Comparison of ENCODE assay signal across 9 cellular contexts in genomic region chr12:47868552-47869031, GRCh38. TPM values are rescaled to one million over a fixed set of nuclear protein-coding genes. Genes with fewer than 3 reads are reported as not detected.
DNase-seq lines count a peak whose midpoint lies in the region; ATAC-seq, FAIRE-seq and TF ChIP-seq lines count a peak whose summit lies in the region.
"Had no signal": no experiment of that assay in that cellular context is flagged by ENCODE, and none has a peak within 500 bp of the region (broad histone marks: within the 10 kb centered on the region; RNA-seq: fewer than 3 reads in every experiment).

No MANE protein-coding gene starts in this region.

- DNase-seq in activated CD4-positive, alpha-beta T cell treated with anti-CD3 and anti-CD28 coated beads, Interleukin-2, amount 10 ng/mL, durations not matched to agents 7 days and 5 days = no peak
- no peak for DNase-seq in activated CD4-positive, alpha-beta T cell treated with anti-CD3 and anti-CD28 coated beads for 48 hours
- DNase-seq in NOMO-1 treated with DMSO at 0.1 percent for 48 hours (lab: John Stamatoyannopoulos, UW; ENCODE audit: unreplicated experiment) (peak; percentile 83), HUDEP-2 (lab: John Stamatoyannopoulos, UW; ENCODE audit: unreplicated experiment in 76 of 76) (no peak), mesothelial cell of epicardium (ENCODE audit: low spot score in 2 of 2, unreplicated experiment in 2 of 2) (no peak), RCC 7860 (ENCODE audit: low spot score) (no peak)
- no peak for DNase-seq in stimulated activated effector memory CD8-positive, alpha-beta T cell treated with anti-CD3 and anti-CD28 coated beads, Interleukin-12 subunit alpha, Interleukin-12 subunit beta, amount 100 ng/mL, for 72 hours (ENCODE audit: low spot score in 2 of 2)
- DNase-seq: SW 1271 had no signal

- H3K27ac Mint-ChIP-seq in activated CD4-positive, alpha-beta T cell treated with anti-CD3 and anti-CD28 coated beads, Interleukin-2, amount 10 ng/mL, durations not matched to agents 7 days and 5 days = peak overlapping the region; percentile 63
- peak overlapping the region; percentile 93 for H3K27ac Mint-ChIP-seq in stimulated activated effector memory CD8-positive, alpha-beta T cell treated with anti-CD3 and anti-CD28 coated beads, Interleukin-12 subunit alpha, Interleukin-12 subunit beta, amount 100 ng/mL, for 72 hours
- no peak overlapping the region for H3K27ac Mint-ChIP-seq in mesothelial cell of epicardium

- ATAC-seq in HG02870 (IDR thresholded peaks at IDR 0.05; ENCODE audit: unreplicated experiment) = peak; percentile 72
- ATAC-seq in stimulated activated effector memory CD8-positive, alpha-beta T cell treated with anti-CD3 and anti-CD28 coated beads, Interleukin-12 subunit alpha, Interleukin-12 subunit beta, amount 100 ng/mL, for 72 hours = peak; percentile 35

- POLR2A ChIA-PET in activated CD4-positive, alpha-beta T cell treated with anti-CD3 and anti-CD28 coated beads, Interleukin-2, amount 10 ng/mL, durations not matched to agents 7 days and 5 days (lab: Charles Lee) = no interaction called here

- CTCF ChIA-PET in activated CD4-positive, alpha-beta T cell treated with anti-CD3 and anti-CD28 coated beads, Interleukin-2, amount 10 ng/mL, durations not matched to agents 7 days and 5 days (lab: Charles Lee) = interaction anchor here (0.7 to 3.7 kb wide), 10 partner anchors 12 to 101 kb away, joined by 3 to 15 read pairs (median 3); no protein-coding TSS in a partner anchor

- H3K4me3 Mint-ChIP-seq in activated CD4-positive, alpha-beta T cell treated with anti-CD3 and anti-CD28 coated beads, Interleukin-2, amount 10 ng/mL, durations not matched to agents 7 days and 5 days = no peak overlapping the region
- H3K4me3 Mint-ChIP-seq in stimulated activated effector memory CD8-positive, alpha-beta T cell treated with anti-CD3 and anti-CD28 coated beads, Interleukin-12 subunit alpha, Interleukin-12 subunit beta, amount 100 ng/mL, for 72 hours = peak overlapping the region; percentile 59
- no peak overlapping the region for H3K4me3 Mint-ChIP-seq in mesothelial cell of epicardium

- no peaks in the 10 kb centered on the region for H3K27me3 Mint-ChIP-seq in activated CD4-positive, alpha-beta T cell treated with anti-CD3 and anti-CD28 coated beads, Interleukin-2, amount 10 ng/mL, durations not matched to agents 7 days and 5 days
- no peaks in the 10 kb centered on the region for H3K27me3 Mint-ChIP-seq in mesothelial cell of epicardium (ENCODE audit: low read depth)

- no peak for FAIRE-seq in RCC 7860 (lab: Jason Lieb, UNC)

- TF ChIP-seq CTCF in mesothelial cell of epicardium (IDR thresholded peaks at IDR 0.05; ENCODE audit: unreplicated experiment) = no peak

- H3K4me1 Mint-ChIP-seq in activated CD4-positive, alpha-beta T cell treated with anti-CD3 and anti-CD28 coated beads, Interleukin-2, amount 10 ng/mL, durations not matched to agents 7 days and 5 days = peaks cover 60% of the 10 kb centered on the region
- peaks cover 89% of the 10 kb centered on the region for H3K4me1 Mint-ChIP-seq in stimulated activated effector memory CD8-positive, alpha-beta T cell treated with anti-CD3 and anti-CD28 coated beads, Interleukin-12 subunit alpha, Interleukin-12 subunit beta, amount 100 ng/mL, for 72 hours
- no peaks in the 10 kb centered on the region for H3K4me1 Mint-ChIP-seq in mesothelial cell of epicardium

- peaks cover 21% of the 10 kb centered on the region for H3K36me3 Mint-ChIP-seq in activated CD4-positive, alpha-beta T cell treated with anti-CD3 and anti-CD28 coated beads, Interleukin-2, amount 10 ng/mL, durations not matched to agents 7 days and 5 days (ENCODE audit: low read depth)
- peaks cover 99% of the 10 kb centered on the region for H3K36me3 Mint-ChIP-seq in stimulated activated effector memory CD8-positive, alpha-beta T cell treated with anti-CD3 and anti-CD28 coated beads, Interleukin-12 subunit alpha, Interleukin-12 subunit beta, amount 100 ng/mL, for 72 hours
- H3K36me3 Mint-ChIP-seq in mesothelial cell of epicardium = no peaks in the 10 kb centered on the region

- no peaks in the 10 kb centered on the region for H3K9me3 Mint-ChIP-seq in activated CD4-positive, alpha-beta T cell treated with anti-CD3 and anti-CD28 coated beads, Interleukin-2, amount 10 ng/mL, durations not matched to agents 7 days and 5 days
- no peaks in the 10 kb centered on the region for H3K9me3 Mint-ChIP-seq in stimulated activated effector memory CD8-positive, alpha-beta T cell treated with anti-CD3 and anti-CD28 coated beads, Interleukin-12 subunit alpha, Interleukin-12 subunit beta, amount 100 ng/mL, for 72 hours
- no peaks in the 10 kb centered on the region for H3K9me3 Mint-ChIP-seq in mesothelial cell of epicardium

RNA-seq across cellular contexts. Expression of gene VDR, which starts 36.2 kb away (rescaled TPM):
- 10 to 100 TPM; 16.4 to 17.3 TPM for total RNA-seq in activated CD4-positive, alpha-beta T cell treated with anti-CD3 and anti-CD28 coated beads, Interleukin-2, amount 10 ng/mL, durations not matched to agents 7 days and 5 days
- total RNA-seq in mesothelial cell of epicardium = 0.36 to 0.54 TPM (median 0.51 TPM) in 3 replicates

RNA-seq across cellular contexts. Expression of gene HDAC7, which starts 48.9 kb away (rescaled TPM):
- total RNA-seq in activated CD4-positive, alpha-beta T cell treated with anti-CD3 and anti-CD28 coated beads, Interleukin-2, amount 10 ng/mL, durations not matched to agents 7 days and 5 days = 100 to 1,000 TPM; 218 to 232 TPM
- 113 to 132 TPM (median 123 TPM) in 3 replicates for total RNA-seq in mesothelial cell of epicardium

Comparison
In these comparisons a context has a peak if more than half of its experiments do, and no peak if none do; other contexts are left out.
1. RNA of gene VDR, which starts 36.2 kb away (total RNA-seq): 16.4 to 17.3 TPM in activated CD4-positive, alpha-beta T cell treated with anti-CD3 and anti-CD28 coated beads, Interleukin-2, amount 10 ng/mL, durations not matched to agents 7 days and 5 days; 0.36 to 0.54 TPM in mesothelial cell of epicardium; every median in the first group is over 10 times any median in the second.